In the genomic region with DNA sequence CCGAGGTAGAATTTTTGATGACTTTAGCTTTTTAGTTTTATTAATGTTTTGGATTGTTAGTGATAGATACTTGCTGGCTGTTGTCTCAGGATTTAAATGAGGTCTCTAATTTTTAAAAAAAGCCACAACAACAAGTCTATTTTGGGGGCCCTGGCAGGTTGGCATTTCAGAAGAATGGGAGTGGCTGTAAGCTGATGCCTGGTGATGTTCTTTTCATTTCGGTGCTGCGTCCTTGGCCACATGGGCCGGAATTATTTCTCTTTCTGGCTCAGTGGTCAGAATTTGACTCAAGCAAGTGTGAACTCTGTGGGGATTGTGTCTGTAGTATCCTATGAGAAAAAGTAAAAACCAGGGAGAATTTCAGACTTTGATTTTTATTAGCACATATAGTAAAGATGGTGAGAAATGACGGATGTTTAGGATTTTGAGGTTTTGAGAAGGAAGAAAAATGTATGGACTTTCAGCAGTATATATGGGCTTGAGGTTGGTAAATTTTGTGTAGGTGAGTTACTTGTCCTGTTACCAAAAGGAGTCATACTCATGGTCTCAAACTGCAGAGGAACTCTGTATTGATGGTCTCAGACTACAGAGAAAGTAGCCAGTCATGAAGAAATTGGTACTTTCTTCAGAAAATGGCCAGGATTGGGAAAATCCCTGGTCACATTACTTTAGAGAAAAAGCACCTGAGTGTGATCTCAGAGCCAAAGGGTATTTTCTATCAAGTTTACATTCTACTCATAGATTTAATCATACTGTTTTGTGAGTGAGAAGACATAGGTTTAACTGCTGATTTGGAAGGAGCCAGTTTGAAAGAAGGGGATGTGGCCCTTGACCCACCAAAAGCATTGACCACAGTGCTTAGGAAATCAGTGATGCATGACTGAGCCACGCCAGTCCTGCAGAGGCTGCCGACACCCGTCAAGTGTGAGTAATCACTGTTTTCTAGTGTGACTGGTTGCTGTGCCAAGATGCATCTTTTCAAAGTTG, we compare ENCODE assay signal across 1 cellular context.
TF ChIP-seq lines count a peak whose summit lies in the region.

No MANE protein-coding gene starts in this region.

TF ChIP-seq in GM12878, 131 proteins besides CTCF, POLR2A, EP300 and RAD21 (continued from another document):
- no peak for TF ChIP-seq REST (IDR thresholded peaks at IDR 0.05; ENCODE audit: low read depth, low read length)
- no peak for TF ChIP-seq ZBTB11 (CRISPR knock-in tag; IDR thresholded peaks at IDR 0.05)
- no peak for TF ChIP-seq HDAC6 (IDR thresholded peaks at IDR 0.05; ENCODE audit: unreplicated experiment)
- TF ChIP-seq ZNF217 (IDR thresholded peaks at IDR 0.05): peak; percentile 71
- 0 out of 2 replicates have a peak, but pooled peaks have one; percentile 51 for TF ChIP-seq BCL11A (IDR thresholded peaks at IDR 0.05; ENCODE audit: low read depth, low read length)
- peak; percentile 53 to 55 for TF ChIP-seq IKZF2 (IDR thresholded peaks at IDR 0.05)
- TF ChIP-seq, protein P1, sequence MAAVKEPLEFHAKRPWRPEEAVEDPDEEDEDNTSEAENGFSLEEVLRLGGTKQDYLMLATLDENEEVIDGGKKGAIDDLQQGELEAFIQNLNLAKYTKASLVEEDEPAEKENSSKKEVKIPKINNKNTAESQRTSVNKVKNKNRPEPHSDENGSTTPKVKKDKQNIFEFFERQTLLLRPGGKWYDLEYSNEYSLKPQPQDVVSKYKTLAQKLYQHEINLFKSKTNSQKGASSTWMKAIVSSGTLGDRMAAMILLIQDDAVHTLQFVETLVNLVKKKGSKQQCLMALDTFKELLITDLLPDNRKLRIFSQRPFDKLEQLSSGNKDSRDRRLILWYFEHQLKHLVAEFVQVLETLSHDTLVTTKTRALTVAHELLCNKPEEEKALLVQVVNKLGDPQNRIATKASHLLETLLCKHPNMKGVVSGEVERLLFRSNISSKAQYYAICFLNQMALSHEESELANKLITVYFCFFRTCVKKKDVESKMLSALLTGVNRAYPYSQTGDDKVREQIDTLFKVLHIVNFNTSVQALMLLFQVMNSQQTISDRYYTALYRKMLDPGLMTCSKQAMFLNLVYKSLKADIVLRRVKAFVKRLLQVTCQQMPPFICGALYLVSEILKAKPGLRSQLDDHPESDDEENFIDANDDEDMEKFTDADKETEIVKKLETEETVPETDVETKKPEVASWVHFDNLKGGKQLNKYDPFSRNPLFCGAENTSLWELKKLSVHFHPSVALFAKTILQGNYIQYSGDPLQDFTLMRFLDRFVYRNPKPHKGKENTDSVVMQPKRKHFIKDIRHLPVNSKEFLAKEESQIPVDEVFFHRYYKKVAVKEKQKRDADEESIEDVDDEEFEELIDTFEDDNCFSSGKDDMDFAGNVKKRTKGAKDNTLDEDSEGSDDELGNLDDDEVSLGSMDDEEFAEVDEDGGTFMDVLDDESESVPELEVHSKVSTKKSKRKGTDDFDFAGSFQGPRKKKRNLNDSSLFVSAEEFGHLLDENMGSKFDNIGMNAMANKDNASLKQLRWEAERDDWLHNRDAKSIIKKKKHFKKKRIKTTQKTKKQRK (IDR thresholded peaks at IDR 0.05; ENCODE audit: low read depth, low read length): 0 out of 2 replicates have a peak, but pooled peaks have one; percentile 4
- TF ChIP-seq CBX5 (IDR thresholded peaks at IDR 0.05; ENCODE audit: low read depth): no peak
- peak; percentile 46; the same call in 1 of the 2 replicates for TF ChIP-seq MXI1 (IDR thresholded peaks at IDR 0.05; ENCODE audit: low read depth, low read length)
- TF ChIP-seq TCF7 (IDR thresholded peaks at IDR 0.05; ENCODE audit: borderline replicate concordance): peak; percentile 53; the same call in 1 of the 2 replicates
- peak; percentile 33; the same call in 1 of the 2 replicates for TF ChIP-seq SREBF1 (IDR thresholded peaks at IDR 0.05; ENCODE audit: low read length)
